Comparison of ENCODE assay signal across 16 cellular contexts in genomic region chr7:66886152-66886551, GRCh38. TPM values are rescaled to one million over a fixed set of nuclear protein-coding genes. Genes with fewer than 3 reads are reported as not detected.
DNase-seq lines count a peak whose midpoint lies in the region; ATAC-seq and TF ChIP-seq lines count a peak whose summit lies in the region.
"Had no signal": no experiment of that assay in that cellular context is flagged by ENCODE, and none has a peak within 500 bp of the region (broad histone marks: within the 10 kb centered on the region; RNA-seq: fewer than 3 reads in every experiment).

No MANE protein-coding gene starts in this region.

- H3K36me3 Mint-ChIP-seq in activated T-cell treated with anti-CD3 and anti-CD28 coated beads, Interleukin-2, amount 50 U/mL, for 24 hours (ENCODE audit: low read depth), result peaks cover 61% of the 10 kb centered on the region
- H3K36me3 Mint-ChIP-seq in stimulated activated memory B cell treated with anti-CD40 and anti-IgM and Interleukin-4, amounts not matched to agents 10 μg/mL and 1 μg/mL and 100 μg/mL, for 72 hours, result peaks cover 20% of the 10 kb centered on the region

- no peaks in the 10 kb centered on the region for H3K9me3 Mint-ChIP-seq in activated T-cell treated with anti-CD3 and anti-CD28 coated beads, Interleukin-2, amount 50 U/mL, for 24 hours
- H3K9me3 Mint-ChIP-seq in stimulated activated memory B cell treated with anti-CD40 and anti-IgM and Interleukin-4, amounts not matched to agents 10 μg/mL and 1 μg/mL and 100 μg/mL, for 72 hours, result no peaks in the 10 kb centered on the region
- H3K9me3 Mint-ChIP-seq: endodermal cell, T-cell had no signal

- H3K27ac Mint-ChIP-seq in activated T-cell treated with anti-CD3 and anti-CD28 coated beads, Interleukin-2, amount 50 U/mL, for 24 hours, result peak overlapping the region; percentile 88
- H3K27ac Mint-ChIP-seq in stimulated activated memory B cell treated with anti-CD40 and anti-IgM and Interleukin-4, amounts not matched to agents 10 μg/mL and 1 μg/mL and 100 μg/mL, for 72 hours, result peak overlapping the region; percentile 17
- H3K27ac Mint-ChIP-seq: endodermal cell, T-cell had no signal

- no peaks in the 10 kb centered on the region for H3K27me3 Mint-ChIP-seq in activated T-cell treated with anti-CD3 and anti-CD28 coated beads, Interleukin-2, amount 50 U/mL, for 24 hours
- H3K27me3 Mint-ChIP-seq in stimulated activated memory B cell treated with anti-CD40 and anti-IgM and Interleukin-4, amounts not matched to agents 10 μg/mL and 1 μg/mL and 100 μg/mL, for 72 hours, result no peaks in the 10 kb centered on the region
- H3K27me3 Mint-ChIP-seq: activated CD8-positive, alpha-beta memory T cell treated with anti-CD3 and anti-CD28 coated beads, Interleukin-2, amount 10 ng/mL, durations not matched to agents 7 days and 5 days; T-cell had no signal

- DNase-seq in activated T-cell treated with anti-CD3 and anti-CD28 coated beads, Interleukin-2, amount 50 U/mL, for 24 hours, result no peak
- DNase-seq in activated T-cell treated with anti-CD3 and anti-CD28 coated beads, Interleukin-2, amount 50 U/mL, for 1 hour, result no peak
- no peak for DNase-seq in globus pallidus (ENCODE audit: low spot score)
- DNase-seq in omental fat pad (ENCODE audit: low spot score), result no peak
- DNase-seq in H4 (ENCODE audit: low spot score), result no peak
- DNase-seq: ACHN, anterior cingulate cortex, endodermal cell, left ventricle myocardium superior, NCI-H1417, nucleus accumbens, T-cell had no signal

- H3K4me1 Mint-ChIP-seq in activated T-cell treated with anti-CD3 and anti-CD28 coated beads, Interleukin-2, amount 50 U/mL, for 24 hours (ENCODE audit: low read depth), result peaks cover 46% of the 10 kb centered on the region
- H3K4me1 Mint-ChIP-seq in stimulated activated memory B cell treated with anti-CD40 and anti-IgM and Interleukin-4, amounts not matched to agents 10 μg/mL and 1 μg/mL and 100 μg/mL, for 72 hours, result peaks cover 16% of the 10 kb centered on the region
- H3K4me1 Mint-ChIP-seq: endodermal cell, T-cell had no signal

- ATAC-seq in GM21737 (IDR thresholded peaks at IDR 0.05; ENCODE audit: unreplicated experiment) (peak; percentile 69), HG03342 (IDR thresholded peaks at IDR 0.05; ENCODE audit: unreplicated experiment) (peak; percentile 82), omental fat pad (ENCODE audit: low FRiP score) (no peak)
- peak; percentile 76 for ATAC-seq in stimulated activated memory B cell treated with anti-CD40 and anti-IgM and Interleukin-4, amounts not matched to agents 10 μg/mL and 1 μg/mL and 100 μg/mL, for 72 hours
- ATAC-seq: left ventricle myocardium superior, T-cell had no signal

- H3K4me3 Mint-ChIP-seq in activated T-cell treated with anti-CD3 and anti-CD28 coated beads, Interleukin-2, amount 50 U/mL, for 24 hours, result peak overlapping the region; percentile 18
- no peak overlapping the region for H3K4me3 Mint-ChIP-seq in stimulated activated memory B cell treated with anti-CD40 and anti-IgM and Interleukin-4, amounts not matched to agents 10 μg/mL and 1 μg/mL and 100 μg/mL, for 72 hours
- H3K4me3 Mint-ChIP-seq: activated CD8-positive, alpha-beta memory T cell treated with anti-CD3 and anti-CD28 coated beads, Interleukin-2, amount 10 ng/mL, durations not matched to agents 7 days and 5 days; endodermal cell; T-cell had no signal

- TF ChIP-seq CTCF in omental fat pad (IDR thresholded peaks at IDR 0.05), result no peak

RNA-seq across cellular contexts. Expression of gene TMEM248, which starts 34.9 kb away (rescaled TPM):
- 100 to 1,000 TPM in 3 of 4 donors, 10 to 100 TPM in 1; 98.1 to 111 (median 108) TPM for total RNA-seq in omental fat pad
- total RNA-seq in H4 (2014; rRNA removed; shearing (Covaris generic)), result 117 and 142 TPM in 2 replicates
